In the genomic region with DNA sequence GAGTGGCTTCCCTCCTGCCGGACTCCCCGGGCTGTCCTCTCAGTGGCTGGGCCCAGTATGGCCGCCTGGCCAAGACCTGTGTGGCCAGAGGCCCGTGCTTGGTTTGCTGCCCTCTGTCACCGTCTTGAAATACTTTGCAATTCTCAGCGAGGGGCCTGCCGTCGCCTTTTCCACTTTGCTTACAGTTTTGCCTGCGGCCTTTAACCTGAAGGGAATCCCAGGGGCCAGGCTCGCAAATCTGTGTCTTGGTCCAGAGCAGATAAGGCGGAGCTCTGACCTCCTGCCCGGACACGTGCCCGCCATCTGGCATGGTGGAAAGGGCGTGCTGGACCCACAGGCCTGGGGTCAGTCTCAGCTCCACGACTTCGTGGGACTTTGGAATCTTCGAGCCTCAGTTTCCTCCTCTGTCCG, we compare ENCODE assay signal across 16 cellular contexts. TPM values are rescaled to one million over a fixed set of nuclear protein-coding genes. Genes with fewer than 3 reads are reported as not detected.
"Had no signal": no experiment of that assay in that cellular context is flagged by ENCODE, and none has a peak within 500 bp of the region (broad histone marks: within the 10 kb centered on the region; RNA-seq: fewer than 3 reads in every experiment).

No MANE protein-coding gene starts in this region.

- H3K36me3 ChIP-seq: colonic mucosa, pancreas had no signal

- H3K27ac ChIP-seq: colonic mucosa, heart left ventricle, pancreas, tibial nerve, vagina had no signal

- ATAC-seq: activated T-cell treated with anti-CD3 and anti-CD28 coated beads, Interleukin-2, amount 50 U/mL, for 72 hours; heart left ventricle; left lobe of liver; pancreas had no signal

- H3K27me3 ChIP-seq: colonic mucosa, heart left ventricle, pancreas, tibial nerve, vagina had no signal

- H3K9me3 ChIP-seq: colonic mucosa, heart left ventricle, pancreas, tibial nerve, vagina had no signal

- FAIRE-seq: frontal cortex, kidney, pancreas had no signal

- H3K4me3 ChIP-seq: colonic mucosa, heart left ventricle, pancreas, tibial nerve, vagina had no signal

- DNase-seq: activated CD4-positive, alpha-beta T cell treated with anti-CD3 and anti-CD28 coated beads, Interleukin-2, amount 50 U/mL, for 4 hours; activated CD4-positive, CD25-positive, alpha-beta regulatory T cell treated with anti-CD3 and anti-CD28 coated beads, Interleukin-2, amount 50 U/mL, for 72 hours; activated naive CD8-positive, alpha-beta T cell treated with anti-CD3 and anti-CD28 coated beads, Interleukin-2, amount 10 ng/mL, durations not matched to agents 7 days and 5 days; activated T-cell treated with anti-CD3 and anti-CD28 coated beads, Interleukin-2, amount 50 U/mL, for 72 hours; amygdala; central memory CD4-positive, alpha-beta T cell; colonic mucosa; heart left ventricle; mammary epithelial cell; stimulated activated CD4-positive, alpha-beta T cell treated with anti-CD3 and anti-CD28 coated beads, Interleukin-2, amount 100 ng/mL, for 24 hours had no signal

- H3K4me1 ChIP-seq: colonic mucosa, heart left ventricle, pancreas, tibial nerve, vagina had no signal

RNA-seq across cellular contexts. Expression of gene AMN, which starts 10.9 kb away (rescaled TPM):
- polyA plus RNA-seq: mammary epithelial cell had no signal
